In genomic region chr17:21129023-21129681, GRCh38 we compare ENCODE assay signal across 9 cellular contexts. TPM values are rescaled to one million over a fixed set of nuclear protein-coding genes. Genes with fewer than 3 reads are reported as not detected.
DNase-seq lines count a peak whose midpoint lies in the region; TF ChIP-seq lines count a peak whose summit lies in the region.
"Had no signal": no experiment of that assay in that cellular context is flagged by ENCODE, and none has a peak within 500 bp of the region (broad histone marks: within the 10 kb centered on the region; RNA-seq: fewer than 3 reads in every experiment).

No MANE protein-coding gene starts in this region.

- DNase-seq in NCI-H82 (lab: John Stamatoyannopoulos, UW) (peak; percentile 50), NCI-H82 treated with DMSO at 0.1 percent for 48 hours (lab: John Stamatoyannopoulos, UW; ENCODE audit: unreplicated experiment) (no peak), NCI-H2196 (lab: John Stamatoyannopoulos, UW; ENCODE audit: unreplicated experiment) (peak; percentile 25), endodermal cell (no peak), HPDE6-E6E7 (ENCODE audit: extremely low spot score) (no peak), NCI-H1092 treated with DMSO at 0.1 percent for 48 hours (lab: John Stamatoyannopoulos, UW) (no peak), GF-D8 (lab: John Stamatoyannopoulos, UW) (no peak)

- no peaks in the 10 kb centered on the region for H3K4me1 ChIP-seq in endodermal cell (ENCODE audit: control insufficient read depth, insufficient read depth, low read length)
- peaks cover 5% of the 10 kb centered on the region for H3K4me1 ChIP-seq in parathyroid adenoma

- peaks cover 24% of the 10 kb centered on the region for H3K9me3 ChIP-seq in endodermal cell (ENCODE audit: control insufficient read depth, low read length)
- H3K9me3 ChIP-seq in parathyroid adenoma (ENCODE audit: control insufficient read depth, low read length): no peaks in the 10 kb centered on the region

- peaks cover 23% of the 10 kb centered on the region for H3K79me2 ChIP-seq in parathyroid adenoma

- H3K4me3 Mint-ChIP-seq in endodermal cell: peak overlapping the region; percentile 88

- peaks cover 24% of the 10 kb centered on the region for H3K36me3 Mint-ChIP-seq in endodermal cell (ENCODE audit: low read depth)

- H3K4me2 ChIP-seq in parathyroid adenoma (ENCODE audit: low read length): no peak overlapping the region

- 79 to 95% methylated on average over 3 to 9 of the region's 9 CpGs for WGBS in endodermal cell (ENCODE audit: insufficient coverage in 1 of 2, insufficient read length in 1 of 2), 2 experiments

- H3K9ac ChIP-seq in endodermal cell (ENCODE audit: extremely low read depth, low read length, poor library complexity, severe bottlenecking) (no peak overlapping the region), parathyroid adenoma (no peak overlapping the region)

- no peaks in the 10 kb centered on the region for H3K27me3 ChIP-seq in endodermal cell (ENCODE audit: control insufficient read depth, insufficient read depth, low read length, poor library complexity, severe bottlenecking)
- no peaks in the 10 kb centered on the region for H3K27me3 ChIP-seq in parathyroid adenoma (ENCODE audit: control insufficient read depth, insufficient read depth, low read length)

- H3K4me3 ChIP-seq in endodermal cell (ENCODE audit: low read length) (no peak overlapping the region), parathyroid adenoma (ENCODE audit: low read depth, low read length) (no peak overlapping the region)
- H3K4me3 ChIP-seq: skin epidermis had no signal

- H3K27me3 Mint-ChIP-seq in endodermal cell (ENCODE audit: insufficient read depth): no peaks in the 10 kb centered on the region

- no peak overlapping the region for H3K27ac ChIP-seq in endodermal cell (ENCODE audit: low read depth, low read length)
- no peak overlapping the region for H3K27ac ChIP-seq in parathyroid adenoma
- H3K27ac ChIP-seq: skin epidermis had no signal

- TF ChIP-seq CTCF in endodermal cell (conservative IDR thresholded peaks at IDR 0.05) (peak; percentile 58), parathyroid adenoma (IDR thresholded peaks at IDR 0.05) (peak; percentile 48)

- H3K9me3 Mint-ChIP-seq in endodermal cell: peaks cover 29% of the 10 kb centered on the region

- peaks cover 8% of the 10 kb centered on the region for H3K4me1 Mint-ChIP-seq in endodermal cell

- H3K36me3 ChIP-seq in endodermal cell (ENCODE audit: control insufficient read depth, insufficient read depth, low read length): peaks cover 15% of the 10 kb centered on the region
- no peaks in the 10 kb centered on the region for H3K36me3 ChIP-seq in parathyroid adenoma (ENCODE audit: control insufficient read depth, insufficient read depth, low read length)

- H2AFZ ChIP-seq in parathyroid adenoma: no peak overlapping the region

- peak overlapping the region; percentile 27 for H3K27ac Mint-ChIP-seq in endodermal cell

RNA-seq across cellular contexts. Expression of gene DHRS7B, which starts 2.4 kb away (rescaled TPM):
- 10 to 100 TPM; 20.8 to 24.2 TPM for total RNA-seq in endodermal cell
- polyA plus RNA-seq in endodermal cell (2013, experiment 1 of 2): 16.9 TPM
- polyA plus RNA-seq in endodermal cell (2013, experiment 2 of 2): 15.0 TPM

Comparison
In these comparisons a context has a peak if more than half of its experiments do, and no peak if none do; other contexts are left out.
1. DNase-seq: peak in NCI-H82 (single experiment) and NCI-H2196 (single experiment); none in NCI-H82 treated with DMSO at 0.1 percent for 48 hours (single experiment), endodermal cell (single experiment), HPDE6-E6E7 (single experiment), NCI-H1092 treated with DMSO at 0.1 percent for 48 hours (single experiment) and GF-D8 (single experiment).